ENCODE assay signal across 1 cellular context in the genomic region with DNA sequence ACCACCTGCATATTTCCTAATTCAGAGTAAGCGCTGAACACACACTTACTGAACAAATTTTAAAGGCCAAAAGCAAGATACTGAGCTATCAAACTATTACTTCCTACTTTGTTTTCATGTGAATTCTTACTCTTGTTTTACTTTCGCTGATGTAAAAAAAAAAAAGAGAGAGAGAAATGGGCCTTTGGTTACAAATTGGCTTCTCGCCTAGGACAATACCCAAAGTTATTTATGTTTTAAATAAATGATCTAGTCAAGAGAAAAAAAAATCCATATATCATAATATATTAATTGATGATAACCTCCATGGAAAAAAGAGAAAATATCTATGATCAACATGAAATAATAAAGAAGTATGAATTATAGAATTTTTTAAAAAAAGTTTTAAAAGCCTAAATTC.
TF ChIP-seq lines count a peak whose summit lies in the region.

No MANE protein-coding gene starts in this region.

TF ChIP-seq in GM23338, 12 proteins besides CTCF, POLR2A, EP300 and RAD21 (continued from another document):
- TF ChIP-seq, protein P1, sequence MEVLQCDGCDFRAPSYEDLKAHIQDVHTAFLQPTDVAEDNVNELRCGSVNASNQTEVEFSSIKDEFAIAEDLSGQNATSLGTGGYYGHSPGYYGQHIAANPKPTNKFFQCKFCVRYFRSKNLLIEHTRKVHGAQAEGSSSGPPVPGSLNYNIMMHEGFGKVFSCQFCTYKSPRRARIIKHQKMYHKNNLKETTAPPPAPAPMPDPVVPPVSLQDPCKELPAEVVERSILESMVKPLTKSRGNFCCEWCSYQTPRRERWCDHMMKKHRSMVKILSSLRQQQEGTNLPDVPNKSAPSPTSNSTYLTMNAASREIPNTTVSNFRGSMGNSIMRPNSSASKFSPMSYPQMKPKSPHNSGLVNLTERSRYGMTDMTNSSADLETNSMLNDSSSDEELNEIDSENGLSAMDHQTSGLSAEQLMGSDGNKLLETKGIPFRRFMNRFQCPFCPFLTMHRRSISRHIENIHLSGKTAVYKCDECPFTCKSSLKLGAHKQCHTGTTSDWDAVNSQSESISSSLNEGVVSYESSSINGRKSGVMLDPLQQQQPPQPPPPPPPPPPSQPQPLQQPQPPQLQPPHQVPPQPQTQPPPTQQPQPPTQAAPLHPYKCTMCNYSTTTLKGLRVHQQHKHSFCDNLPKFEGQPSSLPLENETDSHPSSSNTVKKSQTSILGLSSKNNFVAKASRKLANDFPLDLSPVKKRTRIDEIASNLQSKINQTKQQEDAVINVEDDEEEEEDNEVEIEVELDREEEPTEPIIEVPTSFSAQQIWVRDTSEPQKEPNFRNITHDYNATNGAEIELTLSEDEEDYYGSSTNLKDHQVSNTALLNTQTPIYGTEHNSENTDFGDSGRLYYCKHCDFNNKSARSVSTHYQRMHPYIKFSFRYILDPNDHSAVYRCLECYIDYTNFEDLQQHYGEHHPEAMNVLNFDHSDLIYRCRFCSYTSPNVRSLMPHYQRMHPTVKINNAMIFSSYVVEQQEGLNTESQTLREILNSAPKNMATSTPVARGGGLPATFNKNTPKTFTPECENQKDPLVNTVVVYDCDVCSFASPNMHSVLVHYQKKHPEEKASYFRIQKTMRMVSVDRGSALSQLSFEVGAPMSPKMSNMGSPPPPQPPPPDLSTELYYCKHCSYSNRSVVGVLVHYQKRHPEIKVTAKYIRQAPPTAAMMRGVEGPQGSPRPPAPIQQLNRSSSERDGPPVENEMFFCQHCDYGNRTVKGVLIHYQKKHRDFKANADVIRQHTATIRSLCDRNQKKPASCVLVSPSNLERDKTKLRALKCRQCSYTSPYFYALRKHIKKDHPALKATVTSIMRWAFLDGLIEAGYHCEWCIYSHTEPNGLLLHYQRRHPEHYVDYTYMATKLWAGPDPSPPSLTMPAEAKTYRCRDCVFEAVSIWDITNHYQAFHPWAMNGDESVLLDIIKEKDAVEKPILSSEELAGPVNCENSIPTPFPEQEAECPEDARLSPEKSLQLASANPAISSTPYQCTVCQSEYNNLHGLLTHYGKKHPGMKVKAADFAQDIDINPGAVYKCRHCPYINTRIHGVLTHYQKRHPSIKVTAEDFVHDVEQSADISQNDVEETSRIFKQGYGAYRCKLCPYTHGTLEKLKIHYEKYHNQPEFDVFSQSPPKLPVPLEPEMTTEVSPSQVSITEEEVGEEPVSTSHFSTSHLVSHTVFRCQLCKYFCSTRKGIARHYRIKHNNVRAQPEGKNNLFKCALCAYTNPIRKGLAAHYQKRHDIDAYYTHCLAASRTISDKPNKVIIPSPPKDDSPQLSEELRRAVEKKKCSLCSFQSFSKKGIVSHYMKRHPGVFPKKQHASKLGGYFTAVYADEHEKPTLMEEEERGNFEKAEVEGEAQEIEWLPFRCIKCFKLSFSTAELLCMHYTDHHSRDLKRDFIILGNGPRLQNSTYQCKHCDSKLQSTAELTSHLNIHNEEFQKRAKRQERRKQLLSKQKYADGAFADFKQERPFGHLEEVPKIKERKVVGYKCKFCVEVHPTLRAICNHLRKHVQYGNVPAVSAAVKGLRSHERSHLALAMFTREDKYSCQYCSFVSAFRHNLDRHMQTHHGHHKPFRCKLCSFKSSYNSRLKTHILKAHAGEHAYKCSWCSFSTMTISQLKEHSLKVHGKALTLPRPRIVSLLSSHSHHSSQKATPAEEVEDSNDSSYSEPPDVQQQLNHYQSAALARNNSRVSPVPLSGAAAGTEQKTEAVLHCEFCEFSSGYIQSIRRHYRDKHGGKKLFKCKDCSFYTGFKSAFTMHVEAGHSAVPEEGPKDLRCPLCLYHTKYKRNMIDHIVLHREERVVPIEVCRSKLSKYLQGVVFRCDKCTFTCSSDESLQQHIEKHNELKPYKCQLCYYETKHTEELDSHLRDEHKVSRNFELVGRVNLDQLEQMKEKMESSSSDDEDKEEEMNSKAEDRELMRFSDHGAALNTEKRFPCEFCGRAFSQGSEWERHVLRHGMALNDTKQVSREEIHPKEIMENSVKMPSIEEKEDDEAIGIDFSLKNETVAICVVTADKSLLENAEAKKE (CRISPR knock-in tag; IDR thresholded peaks at IDR 0.05), result no peak
- TF ChIP-seq POLR2AphosphoS5 (IDR thresholded peaks at IDR 0.05; ENCODE audit: low read depth) (no peak), EZH2 (IDR thresholded peaks at IDR 0.05; ENCODE audit: low read depth, unreplicated experiment) (no peak), NANOG (IDR thresholded peaks at IDR 0.05; ENCODE audit: borderline replicate concordance) (no peak), ZNF114 (CRISPR knock-in tag; IDR thresholded peaks at IDR 0.05) (no peak), CREB1 (CRISPR knock-in tag; IDR thresholded peaks at IDR 0.05; ENCODE audit: low read depth) (no peak)
- TF ChIP-seq, protein P2, sequence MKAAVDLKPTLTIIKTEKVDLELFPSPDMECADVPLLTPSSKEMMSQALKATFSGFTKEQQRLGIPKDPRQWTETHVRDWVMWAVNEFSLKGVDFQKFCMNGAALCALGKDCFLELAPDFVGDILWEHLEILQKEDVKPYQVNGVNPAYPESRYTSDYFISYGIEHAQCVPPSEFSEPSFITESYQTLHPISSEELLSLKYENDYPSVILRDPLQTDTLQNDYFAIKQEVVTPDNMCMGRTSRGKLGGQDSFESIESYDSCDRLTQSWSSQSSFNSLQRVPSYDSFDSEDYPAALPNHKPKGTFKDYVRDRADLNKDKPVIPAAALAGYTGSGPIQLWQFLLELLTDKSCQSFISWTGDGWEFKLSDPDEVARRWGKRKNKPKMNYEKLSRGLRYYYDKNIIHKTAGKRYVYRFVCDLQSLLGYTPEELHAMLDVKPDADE (IDR thresholded peaks at IDR 0.05), result no peak
